22 cellular contexts compared by ENCODE assay signal in the genomic region with DNA sequence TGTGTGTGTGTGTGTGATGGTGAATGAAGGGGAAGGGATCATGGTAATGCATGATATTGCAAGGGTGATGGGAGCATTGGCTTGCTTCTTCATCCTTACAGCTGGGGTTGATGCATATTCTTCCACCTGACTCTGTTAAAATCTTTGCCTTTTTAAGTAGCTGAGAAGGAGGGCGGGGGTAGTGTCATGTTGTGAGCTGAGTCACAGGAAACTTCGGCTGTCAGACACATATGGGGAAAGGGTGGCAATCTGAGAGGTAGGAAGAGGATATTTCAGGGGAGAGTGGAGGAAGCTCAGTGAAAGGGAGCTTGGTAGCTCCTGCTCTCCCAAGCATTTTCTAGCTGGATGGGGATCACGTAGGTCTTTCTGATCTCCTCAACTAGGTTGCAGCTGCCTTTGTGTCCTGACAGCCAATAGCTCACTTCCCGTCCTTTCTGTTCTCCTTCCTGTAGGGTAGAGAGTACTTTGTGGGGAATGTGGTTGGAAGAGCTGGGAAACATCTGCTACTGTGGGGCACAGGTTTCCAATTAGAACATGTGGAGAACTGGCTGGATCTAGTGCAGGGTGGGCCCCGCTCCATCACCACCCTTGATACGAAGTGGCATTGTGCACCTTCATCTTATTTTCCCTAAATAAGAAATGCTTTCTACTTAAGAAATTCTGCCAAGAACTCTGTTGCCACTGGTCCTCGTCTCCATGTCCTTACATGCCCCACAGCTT. TPM values are rescaled to one million over a fixed set of nuclear protein-coding genes. Genes with fewer than 3 reads are reported as not detected.
DNase-seq lines count a peak whose midpoint lies in the region; ATAC-seq and TF ChIP-seq lines count a peak whose summit lies in the region.
"Had no signal": no experiment of that assay in that cellular context is flagged by ENCODE, and none has a peak within 500 bp of the region (broad histone marks: within the 10 kb centered on the region; RNA-seq: fewer than 3 reads in every experiment).

No MANE protein-coding gene starts in this region.

- H3K4me1 ChIP-seq in PC-9 (replicated peaks; ENCODE audit: insufficient read depth) (peaks cover 52% of the 10 kb centered on the region), suprapubic skin (peaks cover 4% of the 10 kb centered on the region), prostate gland (replicated peaks) (no peaks in the 10 kb centered on the region)
- no peaks in the 10 kb centered on the region for H3K4me1 ChIP-seq in naive thymus-derived CD4-positive, alpha-beta T cell (ENCODE audit: control insufficient read depth in 2 of 2, insufficient read depth in 2 of 2, low read length in 2 of 2)
- H3K4me1 ChIP-seq: BLaER1, colonic mucosa, psoas muscle, spleen, tibial nerve had no signal

- H3K27ac ChIP-seq in PC-9 (no peak overlapping the region), suprapubic skin (no peak overlapping the region), prostate gland (no peak overlapping the region)
- no peak overlapping the region for H3K27ac ChIP-seq in naive thymus-derived CD4-positive, alpha-beta T cell (ENCODE audit: low read depth, low read length)
- H3K27ac ChIP-seq: BLaER1, colonic mucosa, psoas muscle, spleen, tibial nerve had no signal

- H2AFZ ChIP-seq in PC-9 = no peak overlapping the region

- intact Hi-C loops in PC-9 (cut with micrococcal nuclease; ENCODE audit: unreplicated experiment) (no loop called here), prostate gland (cut with DNase I) (no loop called here)
- intact Hi-C loops in naive thymus-derived CD4-positive, alpha-beta T cell (cut with micrococcal nuclease) = no loop called here

- peak; percentile 77 for DNase-seq in ELR (ENCODE audit: low read depth)
- no peak for DNase-seq in PC-9
- peak; percentile 67 for DNase-seq in dermis blood vessel endothelial cell
- no peak for DNase-seq in naive thymus-derived CD4-positive, alpha-beta T cell
- no peak for DNase-seq in suprapubic skin (ENCODE audit: low spot score in 2 of 2)
- no peak for DNase-seq in stimulated activated CD4-positive, alpha-beta T cell treated with anti-CD3 and anti-CD28 coated beads, Interleukin-4, amount 100 ng/mL, for 24 hours
- no peak for DNase-seq in prostate gland (ENCODE audit: low spot score)
- DNase-seq: activated B cell treated with CpG ODN at 0.5 μM for 24 hours, activated gamma-delta T cell, colonic mucosa, HCEC 1CT, NCI-H2029 treated with DMSO at 0.1 percent for 48 hours, NCI-H446 treated with DMSO at 0.1 percent for 48 hours, psoas muscle, SHP77 treated with DMSO at 0.1 percent for 48 hours, spleen had no signal

- H3F3A ChIP-seq in PC-9 (ENCODE audit: insufficient read depth, low read depth) = peaks cover 32% of the 10 kb centered on the region

- BruUV-seq in PC-9 (replicated peaks; lab: Mats Ljungman, UMichigan) = no TSS peak

- no peaks in the 10 kb centered on the region for H3K9me2 ChIP-seq in PC-9 (ENCODE audit: insufficient read depth)

- peak; percentile 59 for ATAC-seq in naive thymus-derived CD4-positive, alpha-beta T cell
- ATAC-seq in GM19324 (IDR thresholded peaks at IDR 0.05; ENCODE audit: low FRiP score, unreplicated experiment) = no peak
- ATAC-seq: psoas muscle had no signal

- no peak overlapping the region for H3K27ac Mint-ChIP-seq in naive thymus-derived CD4-positive, alpha-beta T cell
- H3K27ac Mint-ChIP-seq: activated B cell treated with CpG ODN at 0.5 μM for 24 hours, memory B cell, nephron had no signal

- POLR2A ChIA-PET in PC-9 (lab: Charles Lee; ENCODE audit: unreplicated experiment) = interaction anchor here (0.6 kb wide), 2 partner anchors 40 to 979 kb away, joined by 3 read pairs; a partner anchor contains a TSS
- POLR2A ChIA-PET in naive thymus-derived CD4-positive, alpha-beta T cell (lab: Charles Lee) = no interaction called here

- no peaks in the 10 kb centered on the region for H4K20me1 ChIP-seq in PC-9 (ENCODE audit: insufficient read depth)
- H4K20me1 ChIP-seq: BLaER1 had no signal

- H3K36me3 ChIP-seq in PC-9 (ENCODE audit: low read depth) (no peaks in the 10 kb centered on the region), suprapubic skin (no peaks in the 10 kb centered on the region), prostate gland (no peaks in the 10 kb centered on the region)
- H3K36me3 ChIP-seq in naive thymus-derived CD4-positive, alpha-beta T cell (ENCODE audit: control insufficient read depth in 2 of 3, insufficient read depth in 3 of 3, low read length in 3 of 3) = no peaks in the 10 kb centered on the region
- H3K36me3 ChIP-seq: BLaER1, colonic mucosa, spleen, tibial nerve had no signal

- H3K4me3 ChIP-seq in PC-9 (no peak overlapping the region), suprapubic skin (no peak overlapping the region), prostate gland (no peak overlapping the region)
- no peak overlapping the region for H3K4me3 ChIP-seq in naive thymus-derived CD4-positive, alpha-beta T cell (ENCODE audit: low read length)
- H3K4me3 ChIP-seq: BLaER1, colonic mucosa, psoas muscle, spleen, tibial nerve had no signal

- peak overlapping the region; percentile 38 for H3K4me2 ChIP-seq in PC-9
- H3K4me2 ChIP-seq: BLaER1 had no signal

- no peaks in the 10 kb centered on the region for H3K27me3 ChIP-seq in PC-9 (ENCODE audit: insufficient read depth, low read depth)
- H3K27me3 ChIP-seq in naive thymus-derived CD4-positive, alpha-beta T cell (ENCODE audit: control insufficient read depth in 2 of 2, insufficient read depth in 2 of 2, low read length in 2 of 2) = no peaks in the 10 kb centered on the region
- H3K27me3 ChIP-seq in suprapubic skin = no peaks in the 10 kb centered on the region
- no peaks in the 10 kb centered on the region for H3K27me3 ChIP-seq in prostate gland (replicated peaks; ENCODE audit: insufficient read depth)
- H3K27me3 ChIP-seq: colonic mucosa, spleen, tibial nerve had no signal

- H3K4me1 Mint-ChIP-seq in naive thymus-derived CD4-positive, alpha-beta T cell = peaks cover 0 to 5% (median 0%) of the 10 kb centered on the region in 7 donors
- H3K4me1 Mint-ChIP-seq: activated B cell treated with CpG ODN at 0.5 μM for 24 hours, nephron had no signal

- H3K4me3 Mint-ChIP-seq in naive thymus-derived CD4-positive, alpha-beta T cell = no peak overlapping the region
- H3K4me3 Mint-ChIP-seq: activated B cell treated with CpG ODN at 0.5 μM for 24 hours, memory B cell, nephron had no signal

- no peaks in the 10 kb centered on the region for H3K79me2 ChIP-seq in PC-9 (ENCODE audit: low read depth)

- TF ChIP-seq EP300 in suprapubic skin (IDR thresholded peaks at IDR 0.05) = no peak

- CTCF ChIA-PET in PC-9 (lab: Charles Lee) = no interaction called here
- CTCF ChIA-PET in naive thymus-derived CD4-positive, alpha-beta T cell (lab: Charles Lee) = no interaction called here

- H3K27me3 Mint-ChIP-seq in naive thymus-derived CD4-positive, alpha-beta T cell = peaks cover 0 to 9% (median 5%) of the 10 kb centered on the region in 5 donors
- H3K27me3 Mint-ChIP-seq: activated B cell treated with CpG ODN at 0.5 μM for 24 hours had no signal

- H3K36me3 Mint-ChIP-seq in naive thymus-derived CD4-positive, alpha-beta T cell = peaks cover 0 to 7% (median 5%) of the 10 kb centered on the region in 5 donors

- 57% methylated on average over 7 of the region's 7 CpGs for WGBS in suprapubic skin
- WGBS in prostate gland = 62% methylated on average over 7 of the region's 7 CpGs

- TF ChIP-seq POLR2A in suprapubic skin (IDR thresholded peaks at IDR 0.05) = no peak
- no peak for TF ChIP-seq POLR2A in prostate gland (IDR thresholded peaks at IDR 0.05)

- peaks cover 0 to 33% (median 7%) of the 10 kb centered on the region in 11 donors for H3K9me3 Mint-ChIP-seq in naive thymus-derived CD4-positive, alpha-beta T cell

- H3K9me3 ChIP-seq in PC-9 (ENCODE audit: insufficient read depth, low read depth) = peaks cover 14% of the 10 kb centered on the region; the same call in 1 of the 2 replicates
- H3K9me3 ChIP-seq in naive thymus-derived CD4-positive, alpha-beta T cell (ENCODE audit: control insufficient read depth in 2 of 3, low read length in 3 of 3) = no peaks in the 10 kb centered on the region
- H3K9me3 ChIP-seq in suprapubic skin = no peaks in the 10 kb centered on the region
- H3K9me3 ChIP-seq in prostate gland = no peaks in the 10 kb centered on the region
- H3K9me3 ChIP-seq: colonic mucosa, tibial nerve had no signal

- TF ChIP-seq CTCF in PC-9 (conservative IDR thresholded peaks at IDR 0.05) = no peak
- TF ChIP-seq CTCF in suprapubic skin (IDR thresholded peaks at IDR 0.05) = no peak
- TF ChIP-seq CTCF in prostate gland (IDR thresholded peaks at IDR 0.05) = no peak

RNA-seq across cellular contexts. Expression of a gene that starts 18.1 kb away (rescaled TPM):
- 25.0 and 29.7 TPM in 2 replicates for total RNA-seq in PC-9 (2021)
- total RNA-seq in dermis blood vessel endothelial cell = 18.2 and 26.7 TPM in 2 replicates
- 100 to 1,000 TPM in 3 of 5 experiments, 10 to 100 TPM in 2; 38.0 to 154 (median 106) TPM for total RNA-seq in naive thymus-derived CD4-positive, alpha-beta T cell
- polyA plus RNA-seq in naive thymus-derived CD4-positive, alpha-beta T cell = 10 to 100 TPM; 17.8 to 26.9 TPM
- 10 to 100 TPM; 15.5 to 77.3 (median 34.1) TPM for total RNA-seq in suprapubic skin
- total RNA-seq in prostate gland = 10 to 100 TPM; 26.7 to 39.0 TPM

RNA-seq across cellular contexts. Expression of a gene that starts 54.8 kb away (rescaled TPM):
- total RNA-seq in PC-9 (2021) (not detected in 2 replicates), dermis blood vessel endothelial cell (0.09 and 0.17 TPM in 2 replicates), suprapubic skin (1 to 10 TPM; 1.6 to 4.4 (median 3.4) TPM), prostate gland (1 to 10 TPM; 2.7 to 6.1 TPM)
- under 1 TPM in 3 of 5 experiments, not detected in 2; 0.13 to 0.32 (median 0.22) TPM for total RNA-seq in naive thymus-derived CD4-positive, alpha-beta T cell
- not detected for polyA plus RNA-seq in naive thymus-derived CD4-positive, alpha-beta T cell
- total RNA-seq: activated B cell treated with CpG ODN at 0.5 μM for 24 hours; T-helper 1 cell treated with Interleukin-12 subunit alpha and Interleukin-12 subunit beta and Interleukin-4 antibody, amounts not matched to agents 30 ng/mL and 1 ng/mL, for 36 hours had no signal

Comparison
In these comparisons a context has a peak if more than half of its experiments do, and no peak if none do; other contexts are left out.
1. DNase-seq: peak in ELR (single experiment) and dermis blood vessel endothelial cell (single experiment); none in PC-9 (0 of 2), naive thymus-derived CD4-positive, alpha-beta T cell (0 of 9), suprapubic skin (0 of 2), stimulated activated CD4-positive, alpha-beta T cell treated with anti-CD3 and anti-CD28 coated beads, Interleukin-4, amount 100 ng/mL, for 24 hours (single experiment) and prostate gland (single experiment).